Comparison of ENCODE assay signal across 1 cellular context in the genomic region with DNA sequence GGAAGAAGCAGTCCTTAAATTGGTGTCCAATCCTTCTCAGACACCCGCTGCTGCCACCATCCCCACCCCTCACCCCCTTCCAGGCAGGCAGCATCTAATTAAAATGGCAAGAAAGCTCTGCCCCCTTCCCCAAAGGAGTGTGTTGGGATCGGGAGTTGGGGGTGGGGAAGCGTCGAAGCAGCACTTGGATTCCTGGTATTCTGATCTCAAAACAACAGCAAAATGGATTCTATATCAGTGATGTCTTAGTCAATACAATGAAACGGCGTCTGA.
TF ChIP-seq lines count a peak whose summit lies in the region.

No MANE protein-coding gene starts in this region.

TF ChIP-seq in HepG2, 621 proteins besides CTCF, POLR2A, EP300 and RAD21 (continued from another document):
- TF ChIP-seq POLR2AphosphoS2 (IDR thresholded peaks at IDR 0.05; ENCODE audit: low read depth, low read length): no peak
- TF ChIP-seq ZSCAN25 (CRISPR knock-in tag; IDR thresholded peaks at IDR 0.05): no peak
- no peak for TF ChIP-seq GFI1 (CRISPR knock-in tag; IDR thresholded peaks at IDR 0.05; ENCODE audit: borderline replicate concordance)
- TF ChIP-seq PRDM15 (CRISPR knock-in tag; IDR thresholded peaks at IDR 0.05): no peak
- TF ChIP-seq AGO2 (optimal IDR thresholded peaks at IDR 0.05; ENCODE audit: low read depth, low read length): no peak
